In genomic region chr10:127739908-127740307, GRCh38 we compare ENCODE assay signal across 1 cellular context.
A peak's percentile ranks its signal among the peaks of the same experiment; 100 is the strongest.
TF ChIP-seq lines count a peak whose summit lies in the region.

No MANE protein-coding gene starts in this region.

TF ChIP-seq in H1, 55 proteins besides CTCF, POLR2A, EP300 and RAD21:
- TF ChIP-seq ASH2L (IDR thresholded peaks at IDR 0.05; ENCODE audit: low read length), result peak; percentile 98
- TF ChIP-seq ATF2 (IDR thresholded peaks at IDR 0.05; ENCODE audit: low read length), result no peak
